In the genomic region with DNA sequence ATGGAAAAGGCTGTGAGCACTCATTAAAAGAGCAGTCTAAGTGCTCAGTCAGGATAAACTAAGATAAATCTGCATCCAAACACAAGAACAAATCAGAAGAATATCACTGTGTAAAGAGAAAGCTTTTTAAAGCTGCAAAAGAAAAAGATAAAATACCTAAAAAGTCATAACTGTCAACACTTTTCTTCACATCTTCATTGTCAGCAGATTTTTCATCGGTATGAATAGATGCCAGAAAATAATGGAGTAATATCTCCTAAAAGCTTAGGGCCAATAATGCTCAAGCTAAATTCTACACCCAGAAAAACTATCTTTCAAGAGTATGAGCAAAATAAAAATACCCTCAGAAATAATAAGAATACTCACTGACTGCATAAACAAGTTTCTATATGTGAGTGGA, we compare ENCODE assay signal across 16 cellular contexts. TPM values are rescaled to one million over a fixed set of nuclear protein-coding genes. Genes with fewer than 3 reads are reported as not detected.
DNase-seq lines count a peak whose midpoint lies in the region; ATAC-seq and TF ChIP-seq lines count a peak whose summit lies in the region.
"Had no signal": no experiment of that assay in that cellular context is flagged by ENCODE, and none has a peak within 500 bp of the region (broad histone marks: within the 10 kb centered on the region; RNA-seq: fewer than 3 reads in every experiment).

No MANE protein-coding gene starts in this region.

- H3K9me1 ChIP-seq in IMR-90 (ENCODE audit: insufficient read depth, low read length) = peaks cover 5% of the 10 kb centered on the region; the same call in 1 of the 2 replicates

- H4K91ac ChIP-seq in IMR-90 (ENCODE audit: insufficient read depth, low read depth, low read length) = no peak overlapping the region

- no peak overlapping the region for H2BK120ac ChIP-seq in IMR-90 (ENCODE audit: low read depth, low read length)

- H3K9me3 Mint-ChIP-seq in progenitor cell of endocrine pancreas (ENCODE audit: low read depth) = no peaks in the 10 kb centered on the region
- no peaks in the 10 kb centered on the region for H3K9me3 Mint-ChIP-seq in MCF 10A (ENCODE audit: unreplicated experiment)
- H3K9me3 Mint-ChIP-seq: H9 had no signal

- no peak for TF ChIP-seq CTCF in IMR-90 (conservative IDR thresholded peaks at IDR 0.05; ENCODE audit: low read depth, low read length)
- TF ChIP-seq CTCF in brain microvascular endothelial cell (IDR thresholded peaks at IDR 0.05; ENCODE audit: low read depth, low read length, missing control alignments) = no peak
- TF ChIP-seq CTCF in progenitor cell of endocrine pancreas (IDR thresholded peaks at IDR 0.05; ENCODE audit: unreplicated experiment) = no peak
- no peak for TF ChIP-seq CTCF in MCF 10A (IDR thresholded peaks at IDR 0.05; ENCODE audit: unreplicated experiment)

- no peak overlapping the region for H2AK5ac ChIP-seq in IMR-90 (ENCODE audit: low read depth, low read length)

- peak overlapping the region; percentile 96 for H3K27ac ChIP-seq in ACC112 (ENCODE audit: low read depth, low read length)
- no peak overlapping the region for H3K27ac ChIP-seq in IMR-90 (ENCODE audit: insufficient read depth, low read length)
- H3K27ac ChIP-seq in brain microvascular endothelial cell = peak overlapping the region; percentile 96

- peak overlapping the region; percentile 51; the same call in 1 of the 2 replicates for H4K5ac ChIP-seq in IMR-90 (ENCODE audit: low read depth, low read length)

- no peaks in the 10 kb centered on the region for H3K27me3 Mint-ChIP-seq in progenitor cell of endocrine pancreas
- no peaks in the 10 kb centered on the region for H3K27me3 Mint-ChIP-seq in MCF 10A (ENCODE audit: insufficient read depth, unreplicated experiment)

- H3K4me1 Mint-ChIP-seq in progenitor cell of endocrine pancreas (ENCODE audit: low read depth) = peaks cover 16% of the 10 kb centered on the region
- peaks cover 12% of the 10 kb centered on the region for H3K4me1 Mint-ChIP-seq in MCF 10A (ENCODE audit: insufficient read depth, unreplicated experiment)
- H3K4me1 Mint-ChIP-seq: CD4-positive, CD25-positive, alpha-beta regulatory T cell; CD8-positive, alpha-beta memory T cell had no signal

- H3K4me3 Mint-ChIP-seq in progenitor cell of endocrine pancreas (ENCODE audit: low read depth) = no peak overlapping the region
- no peak overlapping the region for H3K4me3 Mint-ChIP-seq in MCF 10A (ENCODE audit: unreplicated experiment)
- H3K4me3 Mint-ChIP-seq: CD8-positive, alpha-beta memory T cell; H9 had no signal

- H3K4me1 ChIP-seq in ACC112 (ENCODE audit: control insufficient read depth, insufficient read depth, low read length, unreplicated experiment) (peaks cover 39% of the 10 kb centered on the region), IMR-90 (ENCODE audit: control insufficient read depth, insufficient read depth, low read length) (peaks cover 8% of the 10 kb centered on the region)

- H3K79me2 ChIP-seq in ACC112 (ENCODE audit: control insufficient read depth, insufficient read depth, low read length, unreplicated experiment) = no peaks in the 10 kb centered on the region

- no peak overlapping the region for H3K14ac ChIP-seq in IMR-90 (replicated peaks; ENCODE audit: low read depth, low read length)

- no peak overlapping the region for H4K8ac ChIP-seq in IMR-90 (ENCODE audit: low read depth in 2 of 2, low read length in 2 of 2)

- BruUV-seq in IMR-90 (replicated peaks; lab: Mats Ljungman, UMichigan) (no TSS peak), MCF 10A (replicated peaks; lab: Mats Ljungman, UMichigan) (no TSS peak)

- H3K4me3 ChIP-seq in ACC112 (ENCODE audit: low read depth, low read length) = no peak overlapping the region
- no peak overlapping the region for H3K4me3 ChIP-seq in IMR-90 (ENCODE audit: insufficient read depth, low read depth, low read length)
- H3K4me3 ChIP-seq in brain microvascular endothelial cell (ENCODE audit: low read depth, low read length) = no peak overlapping the region

- no peak overlapping the region for H2BK5ac ChIP-seq in IMR-90 (ENCODE audit: low read depth, low read length, poor library complexity, severe bottlenecking)

- ATAC-seq in IMR-90 (ENCODE audit: low read depth) (no peak), GM19463 (IDR thresholded peaks at IDR 0.05; ENCODE audit: unreplicated experiment) (no peak), GM18502 (IDR thresholded peaks at IDR 0.05; ENCODE audit: poor library complexity, unreplicated experiment) (no peak)

- H3K27me3 ChIP-seq in ACC112 (ENCODE audit: insufficient read depth, low read length) = no peaks in the 10 kb centered on the region
- H3K27me3 ChIP-seq in IMR-90 (ENCODE audit: control insufficient read depth, insufficient read depth, low read length) = no peaks in the 10 kb centered on the region
- H3K27me3 ChIP-seq in brain microvascular endothelial cell (replicated peaks) = no peaks in the 10 kb centered on the region
- H3K27me3 ChIP-seq: BE2C had no signal

- TF ChIP-seq POLR2A in IMR-90 (IDR thresholded peaks at IDR 0.05; ENCODE audit: low read depth, low read length) = no peak

- H2BK15ac ChIP-seq in IMR-90 (ENCODE audit: low read depth, low read length) = no peak overlapping the region

- dilution Hi-C loops in IMR-90 (cut with HindIII; ENCODE audit: low sequenced_read_pairs, unreplicated experiment) = no loop called here

- no CpG with 5 or more reads among the region's 1 CpG for WGBS in IMR-90 (ENCODE audit: extremely low coverage in 2 of 2, insufficient read length in 1 of 2), 2 experiments

- H2AFZ ChIP-seq in ACC112 (ENCODE audit: low read length, unreplicated experiment) (peak overlapping the region; percentile 41), IMR-90 (replicated peaks; ENCODE audit: low read length, poor library complexity) (no peak overlapping the region)

- no peak for TF ChIP-seq RAD21 in IMR-90 (IDR thresholded peaks at IDR 0.05; ENCODE audit: low read length)

- no peak overlapping the region for H2AK9ac ChIP-seq in IMR-90 (replicated peaks; ENCODE audit: low read depth, low read length, poor library complexity)

- H3K27ac Mint-ChIP-seq in progenitor cell of endocrine pancreas (peak overlapping the region; percentile 2), MCF 10A (ENCODE audit: low read depth, unreplicated experiment) (no peak overlapping the region)
- H3K27ac Mint-ChIP-seq: CD4-positive, CD25-positive, alpha-beta regulatory T cell; H9 had no signal

- H3K18ac ChIP-seq in IMR-90 (ENCODE audit: low read depth, low read length) = peak overlapping the region; percentile 75; the same call in 1 of the 2 replicates

- in situ Hi-C loops in IMR-90 (cut with MboI; ENCODE audit: low sequenced_read_pairs) (no loop called here), brain microvascular endothelial cell (cut with HindIII; ENCODE audit: low pct_ligation_motif_present, low sequenced_read_pairs) (no loop called here)

- no peak overlapping the region for H3K9ac ChIP-seq in IMR-90 (ENCODE audit: low read depth, low read length)

- no peaks in the 10 kb centered on the region for H3K79me1 ChIP-seq in IMR-90 (ENCODE audit: low read depth in 1 of 2, low read length in 2 of 2)

- intact Hi-C loops in IMR-90 (cut with micrococcal nuclease) = no loop called here
- intact Hi-C loops in MCF 10A (cut with micrococcal nuclease) = no loop called here

- H3K36me3 Mint-ChIP-seq in progenitor cell of endocrine pancreas (ENCODE audit: insufficient read depth) (no peaks in the 10 kb centered on the region), MCF 10A (ENCODE audit: insufficient read depth, unreplicated experiment) (no peaks in the 10 kb centered on the region)
- H3K36me3 Mint-ChIP-seq: CD4-positive, CD25-positive, alpha-beta regulatory T cell; CD8-positive, alpha-beta memory T cell had no signal

- H3K36me3 ChIP-seq in ACC112 (ENCODE audit: insufficient read depth, low read length) = no peaks in the 10 kb centered on the region
- H3K36me3 ChIP-seq in IMR-90 (ENCODE audit: control insufficient read depth, insufficient read depth, low read length) = no peaks in the 10 kb centered on the region
- no peaks in the 10 kb centered on the region for H3K36me3 ChIP-seq in brain microvascular endothelial cell (replicated peaks)
- H3K36me3 ChIP-seq: BE2C had no signal

- no peak overlapping the region for H3K23ac ChIP-seq in IMR-90 (ENCODE audit: low read depth, low read length)

- no peaks in the 10 kb centered on the region for H4K20me1 ChIP-seq in IMR-90 (ENCODE audit: insufficient read depth, low read length)

- H3K9me3 ChIP-seq in IMR-90 (ENCODE audit: control insufficient read depth, insufficient read depth, low read length) = no peaks in the 10 kb centered on the region
- H3K9me3 ChIP-seq: BE2C had no signal

- H2BK20ac ChIP-seq in IMR-90 (ENCODE audit: low read depth, low read length) = no peak overlapping the region

- POLR2A ChIA-PET in IMR-90 (lab: Charles Lee; ENCODE audit: unreplicated experiment) (no interaction called here), MCF 10A (lab: Yijun Ruan, JAX) (interaction anchor here (1.1 kb wide), 1 partner anchor 45 kb away, joined by 3 read pairs; no protein-coding TSS in a partner anchor)

- DNase-seq in IMR-90 (no peak), brain microvascular endothelial cell (no peak), progenitor cell of endocrine pancreas (ENCODE audit: low spot score, unreplicated experiment) (no peak), MCF 10A (ENCODE audit: unreplicated experiment) (no peak)
- DNase-seq: ACHN; BE2C; C1 segment of cervical spinal cord; CD4-positive, CD25-positive, alpha-beta regulatory T cell; CD8-positive, alpha-beta memory T cell; COR-L47; DMS 273 treated with DMSO at 0.1 percent for 48 hours; GOT3; H9 had no signal

- H3K4me2 ChIP-seq in IMR-90 (ENCODE audit: low read depth, low read length) = no peak overlapping the region

- no peak overlapping the region for H3K56ac ChIP-seq in IMR-90 (ENCODE audit: extremely low read depth, insufficient read depth, low read length)

- no peak overlapping the region for H3K4ac ChIP-seq in IMR-90 (ENCODE audit: low read depth, low read length)

- CTCF ChIA-PET in IMR-90 (lab: Yijun Ruan, JAX) = no interaction called here
- CTCF ChIA-PET in MCF 10A (lab: Yijun Ruan, JAX) = no interaction called here

TF ChIP-seq in IMR-90, 13 proteins besides CTCF, POLR2A, EP300 and RAD21:
- TF ChIP-seq, protein P1, sequence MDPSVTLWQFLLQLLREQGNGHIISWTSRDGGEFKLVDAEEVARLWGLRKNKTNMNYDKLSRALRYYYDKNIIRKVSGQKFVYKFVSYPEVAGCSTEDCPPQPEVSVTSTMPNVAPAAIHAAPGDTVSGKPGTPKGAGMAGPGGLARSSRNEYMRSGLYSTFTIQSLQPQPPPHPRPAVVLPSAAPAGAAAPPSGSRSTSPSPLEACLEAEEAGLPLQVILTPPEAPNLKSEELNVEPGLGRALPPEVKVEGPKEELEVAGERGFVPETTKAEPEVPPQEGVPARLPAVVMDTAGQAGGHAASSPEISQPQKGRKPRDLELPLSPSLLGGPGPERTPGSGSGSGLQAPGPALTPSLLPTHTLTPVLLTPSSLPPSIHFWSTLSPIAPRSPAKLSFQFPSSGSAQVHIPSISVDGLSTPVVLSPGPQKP (IDR thresholded peaks at IDR 0.05; ENCODE audit: borderline replicate concordance, low read depth, low read length) = no peak
- TF ChIP-seq MAFK (IDR thresholded peaks at IDR 0.05; ENCODE audit: low read depth, low read length) = peak; percentile 52

RNA-seq across cellular contexts. Expression of gene PALMD, which starts 54.0 kb away (rescaled TPM):
- total RNA-seq in IMR-90 (2012; rRNA removed) (0.72 and 1.1 TPM in 2 replicates), progenitor cell of endocrine pancreas (4.5 and 7.3 TPM in 2 replicates), MCF 10A (2022) (0.12 and 0.33 TPM in 2 replicates)
- 0.34 and 0.51 TPM in 2 replicates for polyA plus RNA-seq in IMR-90 (2012; rRNA removed)
- 0.08 and 0.11 TPM in 2 replicates for polyA plus RNA-seq in IMR-90 (2012; cell fraction: cytosol; rRNA removed)
- 0.14 and 1.2 TPM in 2 replicates for polyA plus RNA-seq in IMR-90 (2012; cell fraction: nucleus; rRNA removed; ENCODE audit: low replicate concordance)
- total RNA-seq: CD4-positive, CD25-positive, alpha-beta regulatory T cell; CD8-positive, alpha-beta memory T cell; H9 had no signal
- polyA plus RNA-seq: CD4-positive, CD25-positive, alpha-beta regulatory T cell; CD8-positive, alpha-beta memory T cell had no signal
